ENCODE assay signal across 19 cellular contexts in genomic region chr22:22857607-22858558, GRCh38. TPM values are rescaled to one million over a fixed set of nuclear protein-coding genes. Genes with fewer than 3 reads are reported as not detected.
"Had no signal": no experiment of that assay in that cellular context is flagged by ENCODE, and none has a peak within 500 bp of the region (broad histone marks: within the 10 kb centered on the region; RNA-seq: fewer than 3 reads in every experiment).

No MANE protein-coding gene starts in this region.

- DNase-seq: activated CD4-positive, alpha-beta memory T cell treated with anti-CD3 and anti-CD28 coated beads for 36 hours; activated CD4-positive, CD25-positive, alpha-beta regulatory T cell treated with anti-CD3 and anti-CD28 coated beads, Interleukin-2, amount 50 U/mL, for 72 hours; activated gamma-delta T cell treated with Interleukin-2 at 50 U/mL for 16 hours; activated naive CD8-positive, alpha-beta T cell treated with anti-CD3 and anti-CD28 coated beads for 36 hours; activated T-cell treated with anti-CD3 and anti-CD28 coated beads, Interleukin-2, amount 50 U/mL, for 48 hours; cerebellar nuclear complex; endodermal cell; erythroblast; hippocampal formation; kidney glomerular epithelial cell; lower lobe of right lung; naive thymus-derived CD8-positive, alpha-beta T cell; psoas muscle; sigmoid colon; stimulated activated CD4-positive, alpha-beta T cell treated with anti-CD3 and anti-CD28 coated beads, Interleukin-12 subunit alpha, Interleukin-12 subunit beta, amount 100 ng/mL, for 4 hours; testis had no signal

- H3K9me3 ChIP-seq: lower lobe of right lung, psoas muscle, sigmoid colon, testis had no signal

- H3K4me3 ChIP-seq: lower lobe of right lung, psoas muscle, sigmoid colon, testis had no signal

- H3K4me1 ChIP-seq: lower lobe of right lung, psoas muscle, sigmoid colon had no signal

- ATAC-seq: lower lobe of right lung; naive thymus-derived CD8-positive, alpha-beta T cell; psoas muscle had no signal

- H3K36me3 ChIP-seq: lower lobe of right lung, sigmoid colon had no signal

- H3K27me3 ChIP-seq: testis had no signal

- H3K27ac ChIP-seq: lower lobe of right lung, psoas muscle, sigmoid colon, testis had no signal

RNA-seq across cellular contexts. Expression of gene IGLL5, which starts 29.7 kb away (rescaled TPM):
- total RNA-seq: activated CD4-positive, alpha-beta memory T cell treated with anti-CD3 and anti-CD28 coated beads for 36 hours; dermis microvascular lymphatic vessel endothelial cell; endodermal cell; glomerular endothelial cell; T-helper 2 cell treated with Interferon-gamma antibody and Interleukin-4, amounts not matched to agents 100 ng/mL and 5 ng/mL, for 36 hours had no signal
